11 cellular contexts compared by ENCODE assay signal in the genomic region with DNA sequence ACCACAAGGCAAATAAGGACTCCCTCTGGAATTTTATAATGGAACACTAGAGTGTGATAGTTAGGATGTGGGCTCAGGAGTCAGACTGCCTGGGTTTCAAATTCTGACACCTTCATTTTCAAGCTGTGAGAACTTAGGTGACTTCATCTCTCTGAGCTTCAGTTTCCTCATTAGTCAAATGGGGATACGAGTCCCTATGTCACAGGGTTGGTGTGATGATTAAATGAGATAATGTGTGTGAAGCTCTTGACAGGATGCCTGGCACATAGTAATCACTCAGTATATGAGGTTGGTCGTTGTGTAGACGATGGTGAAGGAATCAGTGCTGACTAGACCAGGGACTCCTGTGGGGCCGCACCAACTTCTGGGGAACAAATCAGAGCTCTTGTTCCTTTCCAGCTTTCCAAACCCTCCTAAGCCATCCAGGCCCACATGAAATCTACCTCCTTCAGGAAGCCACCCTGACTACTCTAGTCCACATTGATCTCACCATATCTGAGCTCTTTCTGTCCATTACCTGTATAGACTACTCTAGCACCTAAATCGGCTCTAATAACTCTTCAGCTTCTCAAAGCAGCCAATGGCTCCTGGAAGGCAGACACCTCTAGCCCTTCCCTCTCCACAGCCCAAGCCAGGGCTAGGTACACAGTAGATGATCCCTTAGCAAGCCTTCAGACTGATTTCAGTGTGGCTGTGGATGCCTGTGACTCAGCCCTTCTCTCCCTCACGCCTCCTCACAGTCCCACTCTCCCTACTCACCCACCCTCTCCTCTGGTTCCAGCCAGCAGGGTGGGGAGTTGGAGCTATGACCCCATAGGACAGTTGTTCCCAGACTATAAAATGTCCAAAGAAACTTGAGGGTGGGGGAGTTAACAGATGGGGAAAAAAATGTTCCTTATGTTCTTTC. TPM values are rescaled to one million over a fixed set of nuclear protein-coding genes. Genes with fewer than 3 reads are reported as not detected.
A peak's percentile ranks its signal among the peaks of the same experiment; 100 is the strongest.
DNase-seq lines count a peak whose midpoint lies in the region; ATAC-seq, FAIRE-seq and TF ChIP-seq lines count a peak whose summit lies in the region.
"Had no signal": no experiment of that assay in that cellular context is flagged by ENCODE, and none has a peak within 500 bp of the region (broad histone marks: within the 10 kb centered on the region; RNA-seq: fewer than 3 reads in every experiment).

No MANE protein-coding gene starts in this region.

- peak overlapping the region; percentile 55 for H3K27ac Mint-ChIP-seq in T-helper 2 cell treated with Interferon-gamma antibody and Interleukin-4, amounts not matched to agents 5 μg/mL and 100 μg/mL, for 36 hours

- peaks cover 60% of the 10 kb centered on the region for H3K27me3 Mint-ChIP-seq in T-helper 2 cell treated with Interferon-gamma antibody and Interleukin-4, amounts not matched to agents 5 μg/mL and 100 μg/mL, for 36 hours (ENCODE audit: low read depth)

- no peak overlapping the region for H3K9ac ChIP-seq in HepG2 (ENCODE audit: insufficient read depth, low read depth, low read length)
- no peak overlapping the region for H3K9ac ChIP-seq in H1 (replicated peaks in 1 of 4; ENCODE audit: extremely low read depth in 1 of 4, low read depth in 3 of 4, low read length in 3 of 4)
- H3K9ac ChIP-seq: BLaER1 treated with 17β-estradiol and CSF1 and Interleukin-3, amounts not matched to agents 10 nM and 100 nM had no signal

- POLR2A ChIA-PET in HepG2 (lab: Yijun Ruan, JAX) = interaction anchor here (0.6 to 2.7 kb wide), 6 partner anchors 12 to 353 kb away, joined by 3 to 28 read pairs (median 3); no protein-coding TSS in a partner anchor
- POLR2A ChIA-PET in H1 (lab: Charles Lee; ENCODE audit: partially characterized antibody) = interaction anchor here (0.6 to 5.0 kb wide), 6 partner anchors 10 to 65 kb away, joined by 3 to 17 read pairs (median 4); a partner anchor contains a TSS

- no peak overlapping the region for H3K4ac ChIP-seq in H1 (replicated peaks; ENCODE audit: insufficient read length, low read depth, low read length)

- no peaks in the 10 kb centered on the region for H3K9me3 Mint-ChIP-seq in T-helper 2 cell treated with Interferon-gamma antibody and Interleukin-4, amounts not matched to agents 5 μg/mL and 100 μg/mL, for 36 hours

- H3K36me3 Mint-ChIP-seq in T-helper 2 cell treated with Interferon-gamma antibody and Interleukin-4, amounts not matched to agents 5 μg/mL and 100 μg/mL, for 36 hours (ENCODE audit: low read depth) = peaks cover 4% of the 10 kb centered on the region

- no peak overlapping the region for H2BK12ac ChIP-seq in H1 (ENCODE audit: low read depth, low read length)

- no peak overlapping the region for H2AK5ac ChIP-seq in H1 (ENCODE audit: low read depth, low read length)

- peaks cover 3 to 4% of the 10 kb centered on the region in 2 experiments; a peak in 2 of 5 replicates for H3K36me3 ChIP-seq in HepG2 (replicated peaks in 1 of 2; ENCODE audit: control insufficient read depth in 1 of 2, insufficient read depth in 2 of 2, low read length in 2 of 2)
- no peaks in the 10 kb centered on the region for H3K36me3 ChIP-seq in right lobe of liver
- 0 out of 8 replicates have a peak, but pooled peaks cover 0 to 2% (median 0%) of the 10 kb centered on the region in 4 experiments for H3K36me3 ChIP-seq in H1 (ENCODE audit: control insufficient read depth in 2 of 4, insufficient read depth in 4 of 4, low read length in 3 of 4)
- H3K36me3 ChIP-seq in thymus (ENCODE audit: control insufficient read depth, insufficient read depth) = peaks cover 15% of the 10 kb centered on the region
- H3K36me3 ChIP-seq in stomach = no peaks in the 10 kb centered on the region
- H3K36me3 ChIP-seq: BLaER1 treated with 17β-estradiol and CSF1 and Interleukin-3, amounts not matched to agents 10 nM and 100 nM had no signal

- H3K4me1 ChIP-seq in HepG2 (ENCODE audit: insufficient read depth, low read length) (peaks cover 62% of the 10 kb centered on the region), right lobe of liver (peaks cover 0 to 8% (median 2%) of the 10 kb centered on the region in 4 donors), H1 (replicated peaks in 1 of 4; ENCODE audit: control insufficient read depth in 3 of 4, insufficient read depth in 4 of 4, low read length in 3 of 4) (peaks cover 0 to 15% (median 9%) of the 10 kb centered on the region in 4 experiments; a peak in 6 of 7 replicates), thymus (ENCODE audit: control insufficient read depth, insufficient read depth, low read length) (peaks cover 47% of the 10 kb centered on the region), stomach (peaks cover 20 to 25% (median 23%) of the 10 kb centered on the region in 4 donors)

- no peak overlapping the region for H3K18ac ChIP-seq in H1 (ENCODE audit: extremely low read depth, low read length)

- 44% methylated on average over 6 of the region's 6 CpGs for WGBS in HepG2 (ENCODE audit: low lambda C conversion rate)
- 85% methylated on average over 4 of the region's 6 CpGs for WGBS in right lobe of liver (ENCODE audit: insufficient coverage, low coverage, low lambda C conversion rate, missing lambda C conversion rate)
- WGBS in H1 (ENCODE audit: extremely low coverage in 1 of 2, insufficient coverage in 1 of 2, insufficient read length in 1 of 2, insufficient replicate concordance in 2 of 2, low coverage in 1 of 2, low lambda C conversion rate in 2 of 2, missing lambda C conversion rate in 1 of 2), 2 experiments = 94% methylated on average over 6 of the region's 6 CpGs; no CpG with 5 or more reads in 1 of the 2 experiments
- 63% methylated on average over 6 of the region's 6 CpGs for WGBS in thymus
- 75 to 87% (median 86%) methylated on average over 6 of the region's 6 CpGs for WGBS in stomach, 5 donors

- peak overlapping the region; percentile 32 for H4K91ac ChIP-seq in H1 (replicated peaks; ENCODE audit: insufficient read length, low read length)

- H3K4me1 Mint-ChIP-seq in T-helper 2 cell treated with Interferon-gamma antibody and Interleukin-4, amounts not matched to agents 5 μg/mL and 100 μg/mL, for 36 hours (ENCODE audit: low read depth) = peaks cover 33% of the 10 kb centered on the region

- H4K8ac ChIP-seq in H1 (ENCODE audit: extremely low read depth, insufficient read depth, low read length) = no peak overlapping the region

- peak; percentile 21 for ATAC-seq in HepG2
- no peak for ATAC-seq in right lobe of liver
- no peak for ATAC-seq in HG02571 (IDR thresholded peaks at IDR 0.05; ENCODE audit: unreplicated experiment)
- no peak for ATAC-seq in left lobe of liver
- ATAC-seq: left ventricle myocardium superior had no signal

- H3K79me1 ChIP-seq in H1 (ENCODE audit: low read depth, low read length) = no peaks in the 10 kb centered on the region

- CTCF ChIA-PET in HepG2 (lab: Yijun Ruan, JAX; ENCODE audit: low intra/inter-chr PET ratio, low total read pairs) (no interaction called here), H1 (lab: Charles Lee; ENCODE audit: partially characterized antibody) (interaction anchor here (0.9 to 7.1 kb wide), 16 partner anchors 10 to 168 kb away, joined by 3 to 84 read pairs (median 4); a partner anchor contains a TSS)

- no peak overlapping the region for H2BK20ac ChIP-seq in H1 (ENCODE audit: low read length)

- intact Hi-C loops in HepG2 (cut with micrococcal nuclease; ENCODE audit: unreplicated experiment) = no loop called here
- intact Hi-C loops in right lobe of liver (cut with DNase I) = no loop called here
- intact Hi-C loops in stomach (cut with DNase I; ENCODE audit: low total_unique reads) = no loop called here

- FAIRE-seq in HepG2 (lab: Jason Lieb, UNC) (no peak), H1 (lab: Jason Lieb, UNC) (no peak)
- FAIRE-seq: endothelial cell of umbilical vein had no signal

- H4K20me1 ChIP-seq in HepG2 (ENCODE audit: insufficient read depth, low read length) = no peaks in the 10 kb centered on the region
- H4K20me1 ChIP-seq in H1 (replicated peaks in 1 of 2; ENCODE audit: control insufficient read depth in 1 of 2, insufficient read depth in 2 of 2, low read length in 2 of 2) = peaks cover 1 to 8% of the 10 kb centered on the region in 2 experiments

- H3K4me2 ChIP-seq in HepG2 (ENCODE audit: low read depth, low read length) (no peak overlapping the region), H1 (ENCODE audit: insufficient read depth in 1 of 2, low read depth in 2 of 2, low read length in 2 of 2) (no peak overlapping the region)

- H3K14ac ChIP-seq in H1 (ENCODE audit: insufficient read length) = no peak overlapping the region

- no peak overlapping the region for H3K23ac ChIP-seq in H1 (ENCODE audit: insufficient read length)

- no peaks in the 10 kb centered on the region for H3K9me3 ChIP-seq in HepG2 (ENCODE audit: low read length)
- H3K9me3 ChIP-seq in right lobe of liver = no peaks in the 10 kb centered on the region
- no peaks in the 10 kb centered on the region for H3K9me3 ChIP-seq in H1 (ENCODE audit: insufficient read depth in 2 of 2, low read depth in 1 of 2, low read length in 1 of 2)
- peaks cover 1% of the 10 kb centered on the region for H3K9me3 ChIP-seq in thymus (ENCODE audit: control insufficient read depth)
- H3K9me3 ChIP-seq in stomach = no peaks in the 10 kb centered on the region
- H3K9me3 ChIP-seq: BLaER1 treated with 17β-estradiol and CSF1 and Interleukin-3, amounts not matched to agents 10 nM and 100 nM had no signal

- H2BK5ac ChIP-seq in H1 (ENCODE audit: low read depth, low read length) = no peak overlapping the region

- in situ Hi-C loops in HepG2 (cut with HindIII; ENCODE audit: extremely low pct_ligation_motif_present, low pct_unique_long_range_greater_than_20kb) = no loop called here

- no peak for DNase-seq in HepG2 (ENCODE audit: low spot score)
- no peak for DNase-seq in right lobe of liver
- peak; percentile 66 for DNase-seq in T-helper 2 cell treated with Interferon-gamma antibody and Interleukin-4, amounts not matched to agents 5 μg/mL and 100 μg/mL, for 36 hours (ENCODE audit: low spot score)
- no peak for DNase-seq in H1 (ENCODE audit: low read depth in 1 of 2, low spot score in 2 of 2)
- DNase-seq in left lobe of liver (ENCODE audit: low spot score) = no peak
- no peak for DNase-seq in stomach
- DNase-seq: left ventricle myocardium superior had no signal

- TF ChIP-seq CTCF in HepG2 (CRISPR knock-in tag; IDR thresholded peaks at IDR 0.05) = no peak
- TF ChIP-seq CTCF in right lobe of liver (IDR thresholded peaks at IDR 0.05) = no peak
- TF ChIP-seq CTCF in H1 (IDR thresholded peaks at IDR 0.05; ENCODE audit: control extremely low read depth in 1 of 3, insufficient read depth in 1 of 3, low read depth in 1 of 3, low read length in 3 of 3) = no peak
- no peak for TF ChIP-seq CTCF in stomach (IDR thresholded peaks at IDR 0.05)

- peak overlapping the region; percentile 2 for H3K4me3 Mint-ChIP-seq in T-helper 2 cell treated with Interferon-gamma antibody and Interleukin-4, amounts not matched to agents 5 μg/mL and 100 μg/mL, for 36 hours

- H2BK120ac ChIP-seq in H1 (replicated peaks; ENCODE audit: low read depth, low read length) = no peak overlapping the region

- peaks cover 10% of the 10 kb centered on the region; the same call in 1 of the 2 replicates for H3K23me2 ChIP-seq in H1 (ENCODE audit: low read depth, low read length)

- no peak for TF ChIP-seq EP300 in HepG2 (IDR thresholded peaks at IDR 0.05; ENCODE audit: low read depth in 2 of 2, low read length in 2 of 2)
- no peak for TF ChIP-seq EP300 in HepG2 (CRISPR knock-in tag; IDR thresholded peaks at IDR 0.05; ENCODE audit: borderline replicate concordance)
- no peak for TF ChIP-seq EP300 in H1 (IDR thresholded peaks at IDR 0.05; ENCODE audit: borderline replicate concordance in 1 of 2, low read depth in 2 of 2, low read length in 2 of 2)
- no peak for TF ChIP-seq EP300 in stomach (IDR thresholded peaks at IDR 0.05)

- H3K79me2 ChIP-seq in HepG2 (ENCODE audit: insufficient read depth, low read length) (peaks cover 2% of the 10 kb centered on the region), H1 (ENCODE audit: control insufficient read depth in 1 of 2, insufficient read depth in 2 of 2, low read length in 2 of 2) (no peaks in the 10 kb centered on the region)

- H3K4me3 ChIP-seq in HepG2 (replicated peaks in 1 of 3; ENCODE audit: insufficient read depth in 1 of 3, low read depth in 2 of 3, low read length in 3 of 3) = no peak overlapping the region
- no peak overlapping the region for H3K4me3 ChIP-seq in right lobe of liver
- H3K4me3 ChIP-seq in H1 (ENCODE audit: extremely low read depth in 1 of 4, insufficient read depth in 2 of 4, low read depth in 3 of 4, low read length in 4 of 4) = no peak overlapping the region
- peak overlapping the region; percentile 92 for H3K4me3 ChIP-seq in thymus (ENCODE audit: low read length)
- no peak overlapping the region for H3K4me3 ChIP-seq in stomach
- H3K4me3 ChIP-seq: BLaER1 treated with 17β-estradiol and CSF1 and Interleukin-3, amounts not matched to agents 10 nM and 100 nM had no signal

- H3K56ac ChIP-seq in H1 (replicated peaks; ENCODE audit: insufficient read length, low read depth, low read length) = no peak overlapping the region

- peaks cover 6 to 28% of the 10 kb centered on the region in 2 experiments; a peak in 3 of 5 replicates for H3K27me3 ChIP-seq in HepG2 (ENCODE audit: control insufficient read depth in 1 of 2, insufficient read depth in 2 of 2, low read length in 2 of 2)
- no peaks in the 10 kb centered on the region for H3K27me3 ChIP-seq in right lobe of liver
- peaks cover 20 to 39% (median 34%) of the 10 kb centered on the region in 4 experiments for H3K27me3 ChIP-seq in H1 (replicated peaks in 1 of 4; ENCODE audit: control insufficient read depth in 3 of 4, extremely low read depth in 1 of 4, insufficient read depth in 3 of 4, low read length in 3 of 4)
- no peaks in the 10 kb centered on the region for H3K27me3 ChIP-seq in thymus (ENCODE audit: control insufficient read depth, insufficient read depth)
- H3K27me3 ChIP-seq in stomach = peaks cover 0 to 48% (median 11%) of the 10 kb centered on the region in 3 donors

- TF ChIP-seq POLR2A in HepG2 (IDR thresholded peaks at IDR 0.05; ENCODE audit: insufficient read depth in 1 of 2, low read depth in 2 of 2, low read length in 2 of 2) (no peak), right lobe of liver (IDR thresholded peaks at IDR 0.05) (no peak), H1 (IDR thresholded peaks at IDR 0.05; ENCODE audit: control extremely low read depth in 1 of 2, low read depth in 2 of 2, low read length in 2 of 2) (no peak), stomach (IDR thresholded peaks at IDR 0.05) (no peak)

- no peak overlapping the region for H2AFZ ChIP-seq in HepG2 (ENCODE audit: low read length)
- no peak overlapping the region for H2AFZ ChIP-seq in H1 (ENCODE audit: low read length)

- H3K27ac ChIP-seq in HepG2 (ENCODE audit: extremely low read length, insufficient read depth, low read length) (no peak overlapping the region), right lobe of liver (no peak overlapping the region), H1 (ENCODE audit: low read depth, low read length) (no peak overlapping the region), thymus (ENCODE audit: low read depth) (peak overlapping the region; percentile 62), stomach (no peak overlapping the region)
- H3K27ac ChIP-seq: BLaER1 treated with 17β-estradiol and CSF1 and Interleukin-3, amounts not matched to agents 10 nM and 100 nM had no signal

- TF ChIP-seq RAD21 in HepG2 (CRISPR knock-in tag; IDR thresholded peaks at IDR 0.05) (no peak), H1 (IDR thresholded peaks at IDR 0.05 in 1 of 2, conservative IDR thresholded peaks at IDR 0.05 in 1 of 2; ENCODE audit: low read depth in 2 of 2, low read length in 2 of 2) (no peak)

- no peak overlapping the region for H4K5ac ChIP-seq in H1 (ENCODE audit: insufficient read length, low read depth, low read length)

- BruUV-seq in HepG2 (replicated peaks; lab: Mats Ljungman, UMichigan) = no TSS peak

- no peak overlapping the region for H2BK15ac ChIP-seq in H1 (ENCODE audit: low read length)

RNA-seq across cellular contexts. Expression of a gene that starts 2.5 kb away (rescaled TPM):
- total RNA-seq in HepG2 (2016; rRNA removed; fragmentation: Illumina TruSeq; extraction: Trizol) (6.8 and 7.9 TPM in 2 replicates), right lobe of liver (1 to 10 TPM; 2.0 to 3.8 (median 2.7) TPM), left lobe of liver (3.1 TPM), stomach (10 to 100 TPM in 1 of 5 donors, 1 to 10 TPM in 3, not detected in 1; 4.6 to 13.3 (median 7.6) TPM)
- 5.3 and 5.4 TPM in 2 replicates for total RNA-seq in HepG2 (2016; cell fraction: cytosol; rRNA removed; fragmentation: Illumina TruSeq; extraction: Trizol; ENCODE audit: low read depth)
- 7.1 and 8.8 TPM in 2 replicates for total RNA-seq in HepG2 (2016; cell fraction: insoluble cytoplasmic fraction; rRNA removed; fragmentation: Illumina TruSeq; extraction: Trizol)
- total RNA-seq in HepG2 (2016; cell fraction: membrane; rRNA removed; fragmentation: Illumina TruSeq; extraction: Trizol) = 15.7 and 15.8 TPM in 2 replicates
- 10.0 and 10.9 TPM in 2 replicates for total RNA-seq in HepG2 (2016; cell fraction: nucleus; rRNA removed; fragmentation: Illumina TruSeq; extraction: Trizol)
- polyA plus RNA-seq in HepG2 (2011; rRNA removed) (6.3 and 9.0 TPM in 2 replicates), H1 (2011; rRNA removed) (4.7 and 5.7 TPM in 2 replicates), thymus (247 TPM), stomach (1 to 10 TPM; 3.7 to 8.0 (median 5.0) TPM)
- 4.8 and 5.8 TPM in 2 replicates for polyA plus RNA-seq in HepG2 (2011; cell fraction: cytosol; rRNA removed)
- polyA plus RNA-seq in HepG2 (2011; cell fraction: nucleus; rRNA removed) = 7.5 and 7.7 TPM in 2 replicates
- polyA plus RNA-seq in HepG2 (2012) = 8.6 and 11.4 TPM in 2 replicates
- 21.6 and 22.8 TPM in 2 replicates for polyA plus RNA-seq in HepG2 (2016; cell fraction: cytosol; fragmentation: Illumina TruSeq; extraction: Trizol; ENCODE audit: low read depth)
- polyA plus RNA-seq in HepG2 (2016; cell fraction: insoluble cytoplasmic fraction; fragmentation: Illumina TruSeq; extraction: Trizol; ENCODE audit: low read depth) = 21.8 and 29.7 TPM in 2 replicates
- 44.0 and 50.2 TPM in 2 replicates for polyA plus RNA-seq in HepG2 (2016; cell fraction: membrane; fragmentation: Illumina TruSeq; extraction: Trizol; ENCODE audit: low read depth)
- 25.7 and 28.7 TPM in 2 replicates for polyA plus RNA-seq in HepG2 (2016; cell fraction: nucleus; fragmentation: Illumina TruSeq; extraction: Trizol; ENCODE audit: insufficient read depth, low read depth)
- polyA minus RNA-seq in HepG2 (2011; rRNA and poly(A)+ RNA removed; ENCODE audit: low replicate concordance) = 0.19 and 20.5 TPM in 2 replicates
- polyA minus RNA-seq in HepG2 (2011; cell fraction: cytosol; rRNA and poly(A)+ RNA removed) = 3.3 and 5.4 TPM in 2 replicates
- 15.2 and 18.2 TPM in 2 replicates for polyA minus RNA-seq in HepG2 (2011; cell fraction: nucleus; rRNA and poly(A)+ RNA removed)
- total RNA-seq in H1 (2021; fragmentation: NEBNext Ultra II Directional; extraction: Animal tissue kit (Norgen Biotek cat#: 25700)) = 6.8 and 8.5 TPM in 2 replicates
- 4.2 TPM for polyA plus RNA-seq in H1 (2011; cell fraction: cytosol; rRNA removed)
- 10.6 TPM for polyA plus RNA-seq in H1 (2011; cell fraction: nucleus; rRNA removed)
- 6.8 to 10.4 TPM (median 8.2 TPM) in 4 replicates for polyA plus RNA-seq in H1 (2012, experiment 1 of 2)
- 4.8 TPM for polyA plus RNA-seq in H1 (2012, experiment 2 of 2)
- polyA plus RNA-seq in H1 (2013, experiment 1 of 2) = 6.7 TPM
- polyA plus RNA-seq in H1 (2013, experiment 2 of 2) = 7.1 TPM
- polyA minus RNA-seq in H1 (2011; rRNA and poly(A)+ RNA removed) = 8.4 and 9.1 TPM in 2 replicates
- 8.4 TPM for polyA minus RNA-seq in H1 (2011; cell fraction: cytosol; rRNA and poly(A)+ RNA removed)
- 21.1 TPM for polyA minus RNA-seq in H1 (2011; cell fraction: nucleus; rRNA and poly(A)+ RNA removed)
